ENCODE assay signal across 1 cellular context in the genomic region with DNA sequence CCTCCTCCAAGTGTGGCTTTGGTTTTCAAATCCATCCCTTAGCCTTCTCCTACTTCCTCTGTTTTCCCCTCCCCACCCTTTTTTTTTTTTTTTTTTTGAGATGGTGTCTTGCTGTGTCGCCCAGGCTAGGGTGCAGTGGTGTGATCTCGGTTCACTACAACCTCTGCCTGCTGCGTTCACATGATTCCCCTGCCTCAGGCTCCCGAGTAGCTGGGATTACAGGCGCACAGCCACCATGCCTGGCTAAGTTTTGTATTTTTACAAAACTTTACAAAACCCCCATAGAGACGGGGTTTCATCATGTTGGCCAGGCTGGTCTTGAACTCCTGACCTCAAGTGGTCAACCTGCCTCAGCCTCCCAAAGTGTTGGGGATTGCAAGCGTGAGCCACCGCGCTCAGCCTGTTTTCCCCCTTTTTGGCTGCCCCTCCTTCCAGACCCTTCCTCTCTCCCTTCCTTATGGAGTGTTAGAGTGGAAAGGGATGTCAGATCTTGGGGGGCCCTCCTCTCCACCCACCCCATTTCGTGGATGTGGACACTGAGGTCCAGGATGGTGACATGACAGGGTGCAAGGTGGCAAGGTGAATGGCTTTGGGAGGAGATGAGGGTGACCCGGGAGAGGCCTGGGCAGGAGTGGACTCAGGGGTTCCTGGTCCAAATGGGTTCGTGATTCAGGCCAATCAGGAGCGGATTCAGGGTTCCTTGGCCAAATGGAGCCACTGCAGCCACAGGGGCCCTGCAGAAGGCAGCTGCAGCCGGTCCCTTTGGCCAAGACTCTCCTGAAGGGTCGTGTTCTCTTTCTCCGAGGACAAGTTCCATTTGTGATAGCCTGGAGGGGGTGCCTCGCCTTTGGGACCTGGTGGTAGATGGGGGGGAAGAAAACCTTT.
TF ChIP-seq lines count a peak whose summit lies in the region.

No MANE protein-coding gene starts in this region.

TF ChIP-seq in GM12878, 131 proteins besides CTCF, POLR2A, EP300 and RAD21:
- TF ChIP-seq BRCA1 (IDR thresholded peaks at IDR 0.05; ENCODE audit: low read depth, low read length) (no peak), ZSCAN29 (IDR thresholded peaks at IDR 0.05) (no peak), REST (IDR thresholded peaks at IDR 0.05; ENCODE audit: low read depth, low read length) (no peak), MEF2B (IDR thresholded peaks at IDR 0.05; ENCODE audit: partially characterized antibody, poor library complexity, severe bottlenecking) (no peak)
